In the genomic region with DNA sequence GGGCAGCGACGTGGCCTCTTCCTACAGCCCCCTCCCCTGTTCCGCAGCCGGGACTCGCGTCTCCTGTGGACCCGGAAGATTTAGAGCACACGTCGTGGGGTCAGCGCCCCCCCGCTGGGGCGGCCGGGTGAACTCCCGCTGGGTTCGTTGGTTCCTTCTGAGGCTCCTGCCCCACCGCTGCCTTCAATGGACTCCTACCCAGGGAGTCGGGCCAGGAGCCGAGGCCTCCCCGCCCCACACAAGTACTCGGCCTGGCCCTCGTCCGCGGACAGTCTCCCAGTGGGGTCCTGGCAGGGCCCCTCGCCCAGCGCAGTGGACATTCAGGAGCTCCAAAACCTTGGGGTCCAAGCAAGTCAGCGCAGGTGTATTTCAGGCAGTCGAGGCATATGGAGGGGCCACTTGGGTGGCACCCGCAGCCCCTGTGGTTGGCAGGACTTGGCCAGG, we compare ENCODE assay signal across 8 cellular contexts. TPM values are rescaled to one million over a fixed set of nuclear protein-coding genes. Genes with fewer than 3 reads are reported as not detected.
A peak's percentile ranks its signal among the peaks of the same experiment; 100 is the strongest.
DNase-seq lines count a peak whose midpoint lies in the region; FAIRE-seq and TF ChIP-seq lines count a peak whose summit lies in the region.

No MANE protein-coding gene starts in this region.

- no CpG with 5 or more reads among the region's 28 CpGs for WGBS in mesendoderm (ENCODE audit: extremely low coverage, insufficient coverage, low lambda C conversion rate)

- no peak overlapping the region for H2BK15ac ChIP-seq in mesendoderm (replicated peaks; ENCODE audit: low read depth)

- H3K79me2 ChIP-seq in mesendoderm (ENCODE audit: control insufficient read depth, insufficient read depth, low read length), result no peaks in the 10 kb centered on the region

- no peak overlapping the region for H4K5ac ChIP-seq in mesendoderm (ENCODE audit: low read length)

- DNase-seq in BE2C (peak; percentile 30), M059J (ENCODE audit: low read depth) (peak; percentile 42), cardiac fibroblast (ENCODE audit: low read depth in 2 of 2) (peak; percentile 20 to 35), mesendoderm (no peak), GM19239 (ENCODE audit: insufficient read length, low spot score) (no peak), GM13977 (ENCODE audit: low spot score) (no peak), NAMALWA (ENCODE audit: low spot score) (no peak), mucosa of gallbladder (ENCODE audit: low spot score) (no peak)

- H3K18ac ChIP-seq in mesendoderm (ENCODE audit: low read length), result no peak overlapping the region

- H4K8ac ChIP-seq in mesendoderm (ENCODE audit: low read depth, low read length), result no peak overlapping the region

- no peak overlapping the region for H2BK5ac ChIP-seq in mesendoderm (ENCODE audit: low read length)

- no peaks in the 10 kb centered on the region for H3K79me1 ChIP-seq in mesendoderm (ENCODE audit: low read length)

- H2AK5ac ChIP-seq in mesendoderm (ENCODE audit: low read length), result no peak overlapping the region

- no peak overlapping the region for H3K4ac ChIP-seq in mesendoderm (ENCODE audit: low read depth, low read length)

- no peak overlapping the region for H2BK120ac ChIP-seq in mesendoderm (ENCODE audit: low read depth, low read length)

- H3K36me3 ChIP-seq in BE2C, result no peaks in the 10 kb centered on the region
- no peaks in the 10 kb centered on the region for H3K36me3 ChIP-seq in mesendoderm (ENCODE audit: control insufficient read depth, insufficient read depth, low read length)

- H3K4me3 ChIP-seq in BE2C (ENCODE audit: low read depth, low read length), result peak overlapping the region; percentile 19
- peak overlapping the region; percentile 63 to 69 for H3K4me3 ChIP-seq in cardiac fibroblast (replicated peaks in 1 of 2; ENCODE audit: low read depth in 2 of 2, low read length in 2 of 2)
- no peak overlapping the region for H3K4me3 ChIP-seq in mesendoderm (ENCODE audit: low read length)

- peaks cover 47% of the 10 kb centered on the region for H3K27me3 ChIP-seq in BE2C
- peaks cover 4% of the 10 kb centered on the region for H3K27me3 ChIP-seq in mesendoderm (ENCODE audit: insufficient read depth, low read length, poor library complexity)

- in situ Hi-C loops in GM13977 (cut with MboI; ENCODE audit: low pct_unique_long_range_greater_than_20kb, low sequenced_read_pairs, unreplicated experiment), result no loop called here

- peak overlapping the region; percentile 85 for H3K56ac ChIP-seq in mesendoderm (ENCODE audit: low read length)

- no peak overlapping the region for H3K27ac ChIP-seq in mesendoderm (ENCODE audit: low read depth, low read length)

- no peaks in the 10 kb centered on the region for H3K9me3 ChIP-seq in BE2C

- no peak for FAIRE-seq in GM19239 (lab: Jason Lieb, UNC)

- peak overlapping the region; percentile 52 for H3K4me2 ChIP-seq in mesendoderm (ENCODE audit: low read length)

- H3K9ac ChIP-seq in mesendoderm (ENCODE audit: low read length), result peak overlapping the region; percentile 69

- no peak for TF ChIP-seq CTCF in BE2C (IDR thresholded peaks at IDR 0.05; ENCODE audit: low read depth, low read length)
- TF ChIP-seq CTCF in cardiac fibroblast (IDR thresholded peaks at IDR 0.05; ENCODE audit: low read depth, low read length), result no peak
- no peak for TF ChIP-seq CTCF in GM13977 (IDR thresholded peaks at IDR 0.05; ENCODE audit: extremely low read depth, insufficient read depth, missing control alignments)

- no peaks in the 10 kb centered on the region for H3K4me1 ChIP-seq in BE2C
- H3K4me1 ChIP-seq in mesendoderm (ENCODE audit: control insufficient read depth, low read depth, low read length), result no peaks in the 10 kb centered on the region

- no peak overlapping the region for H3K23ac ChIP-seq in mesendoderm (ENCODE audit: low read length)

RNA-seq across cellular contexts. Expression of gene MMP17, which starts 1.2 kb away (rescaled TPM):
- polyA plus RNA-seq in BE2C (2012; ENCODE audit: insufficient read depth, insufficient read length, low read depth), result 3.2 TPM
- total RNA-seq in M059J (2014; rRNA removed; shearing (Covaris generic)), result 8.3 and 10.1 TPM in 2 replicates
- 5.5 TPM for polyA plus RNA-seq in mesendoderm (2013, experiment 1 of 2)
- polyA plus RNA-seq in mesendoderm (2013, experiment 2 of 2), result 5.9 TPM
- 4.3 TPM for total RNA-seq in mucosa of gallbladder

Comparison
In these comparisons a context has a peak if more than half of its experiments do, and no peak if none do; other contexts are left out.
1. DNase-seq: peak in BE2C (single experiment), M059J (single experiment) and cardiac fibroblast (2 of 2); none in mesendoderm (single experiment), GM19239 (single experiment), GM13977 (single experiment), NAMALWA (single experiment) and mucosa of gallbladder (single experiment).